In the genomic region with DNA sequence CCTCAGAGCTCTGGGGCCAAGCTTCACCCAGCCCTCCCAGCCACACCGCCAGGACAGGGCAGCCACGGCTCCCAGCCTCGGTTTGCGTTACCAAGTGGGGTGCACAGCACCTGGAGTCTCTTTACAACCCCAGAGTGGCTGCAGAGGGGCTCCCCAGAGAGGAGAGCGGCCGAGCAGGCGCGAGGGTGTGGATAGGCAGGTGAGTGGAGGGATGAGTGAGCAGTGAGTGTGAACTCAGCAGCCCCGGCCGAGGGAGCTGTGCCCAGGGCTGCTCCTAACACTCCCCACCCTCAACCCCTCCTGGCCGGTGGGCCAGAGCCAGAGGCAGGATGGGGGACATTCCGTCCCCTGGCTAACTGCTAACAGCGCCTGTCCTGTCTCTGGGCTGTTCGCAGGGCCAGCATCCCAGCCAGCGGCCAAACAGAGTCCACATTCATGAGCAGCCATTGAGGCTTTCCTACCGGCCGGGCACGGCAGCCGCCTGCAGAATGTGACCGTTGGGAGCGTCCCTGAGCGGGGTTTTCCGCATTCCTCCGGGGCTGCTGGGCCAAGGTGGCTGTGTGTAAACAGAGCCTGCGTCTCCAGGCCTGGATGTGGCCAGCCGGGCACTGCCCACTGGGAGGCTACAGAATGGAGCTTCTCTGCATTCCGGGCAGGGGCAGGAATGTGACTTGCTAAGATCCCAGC, we compare ENCODE assay signal across 11 cellular contexts. TPM values are rescaled to one million over a fixed set of nuclear protein-coding genes. Genes with fewer than 3 reads are reported as not detected.
DNase-seq lines count a peak whose midpoint lies in the region; ATAC-seq, FAIRE-seq and TF ChIP-seq lines count a peak whose summit lies in the region.
"Had no signal": no experiment of that assay in that cellular context is flagged by ENCODE, and none has a peak within 500 bp of the region (broad histone marks: within the 10 kb centered on the region; RNA-seq: fewer than 3 reads in every experiment).

No MANE protein-coding gene starts in this region.

- peaks cover 4% of the 10 kb centered on the region for H3K9me3 Mint-ChIP-seq in astrocyte (ENCODE audit: unreplicated experiment)
- H3K9me3 Mint-ChIP-seq: activated naive CD8-positive, alpha-beta T cell treated with anti-CD3 and anti-CD28 coated beads, Interleukin-2, amount 50 U/mL, for 24 hours had no signal

- peaks cover 87% of the 10 kb centered on the region for H4K20me1 ChIP-seq in astrocyte (ENCODE audit: insufficient read depth, low read length)

- peaks cover 97% of the 10 kb centered on the region for H3K79me2 ChIP-seq in astrocyte (ENCODE audit: insufficient read depth, low read length)

- no peak for FAIRE-seq in astrocyte (lab: Jason Lieb, UNC)

- in situ Hi-C loops in GM13976 (cut with MboI; ENCODE audit: low sequenced_read_pairs, unreplicated experiment) = no loop called here

- H2AFZ ChIP-seq in astrocyte (ENCODE audit: low read depth, low read length) = peak overlapping the region; percentile 52

- H3K4me1 ChIP-seq in astrocyte (ENCODE audit: insufficient read depth, low read length) = peaks cover 31% of the 10 kb centered on the region

- ATAC-seq in HG02623 (IDR thresholded peaks at IDR 0.05; ENCODE audit: unreplicated experiment) = no peak
- ATAC-seq: activated naive CD8-positive, alpha-beta T cell treated with anti-CD3 and anti-CD28 coated beads, Interleukin-2, amount 50 U/mL, for 24 hours had no signal

- no peaks in the 10 kb centered on the region for H3K27me3 ChIP-seq in astrocyte (ENCODE audit: insufficient read depth, low read length)

- no peak for TF ChIP-seq CTCF in astrocyte (IDR thresholded peaks at IDR 0.05; ENCODE audit: insufficient read depth, low read depth, low read length)
- no peak for TF ChIP-seq CTCF in GM13976 (IDR thresholded peaks at IDR 0.05; ENCODE audit: borderline replicate concordance, control extremely low read depth, extremely low read depth, insufficient read depth, missing control alignments)

- H3K27ac ChIP-seq in astrocyte (ENCODE audit: low read depth, low read length) = peak overlapping the region; percentile 12

- H3K27ac Mint-ChIP-seq in astrocyte (ENCODE audit: unreplicated experiment) = no peak overlapping the region
- H3K27ac Mint-ChIP-seq: activated naive CD8-positive, alpha-beta T cell treated with anti-CD3 and anti-CD28 coated beads, Interleukin-2, amount 50 U/mL, for 24 hours had no signal

- H3K36me3 Mint-ChIP-seq in astrocyte (ENCODE audit: low read depth, unreplicated experiment) = peaks cover 28% of the 10 kb centered on the region

- no peak overlapping the region for H3K4me3 Mint-ChIP-seq in astrocyte (ENCODE audit: unreplicated experiment)
- H3K4me3 Mint-ChIP-seq: activated naive CD8-positive, alpha-beta T cell treated with anti-CD3 and anti-CD28 coated beads, Interleukin-2, amount 50 U/mL, for 24 hours had no signal

- H3K27me3 Mint-ChIP-seq in astrocyte (ENCODE audit: low read depth, unreplicated experiment) = peaks cover 10% of the 10 kb centered on the region

- H3K9ac ChIP-seq in astrocyte (ENCODE audit: low read length) = peak overlapping the region; percentile 61

- no peaks in the 10 kb centered on the region for H3K36me3 ChIP-seq in astrocyte (ENCODE audit: insufficient read depth, low read length)

- H3K9me3 ChIP-seq in astrocyte (ENCODE audit: insufficient read depth, low read depth, low read length) = no peaks in the 10 kb centered on the region

- peak; percentile 74 for DNase-seq in EH (ENCODE audit: low read depth)
- peak; percentile 47 for DNase-seq in astrocyte (ENCODE audit: low read depth)
- peak; percentile 22 for DNase-seq in inferior parietal cortex (ENCODE audit: extremely low spot score)
- peak; percentile 46 for DNase-seq in putamen (ENCODE audit: low spot score)
- DNase-seq in stimulated activated CD4-positive, alpha-beta T cell treated with anti-CD3 and anti-CD28 coated beads, Interleukin-15, amount 100 ng/mL, for 24 hours = no peak
- no peak for DNase-seq in GM13976 (ENCODE audit: low spot score)
- DNase-seq in NCI-H1048 (lab: John Stamatoyannopoulos, UW) = no peak
- DNase-seq: activated naive CD8-positive, alpha-beta T cell treated with anti-CD3 and anti-CD28 coated beads, Interleukin-2, amount 50 U/mL, for 24 hours; Kasumi-1; stimulated activated CD4-positive, alpha-beta T cell treated with anti-CD3 and anti-CD28 coated beads, Interleukin-12 subunit alpha, Interleukin-12 subunit beta, amount 100 ng/mL, for 4 hours had no signal

- H3K4me1 Mint-ChIP-seq in astrocyte (ENCODE audit: low read depth, unreplicated experiment) = peaks cover 9% of the 10 kb centered on the region

- H3K4me2 ChIP-seq in astrocyte (ENCODE audit: low read length) = peak overlapping the region; percentile 67

- no peak overlapping the region for H3K4me3 ChIP-seq in astrocyte (ENCODE audit: insufficient read depth, low read depth, low read length)

RNA-seq across cellular contexts. Expression of gene ZNF469, which starts 5.3 kb away (rescaled TPM):
- total RNA-seq in astrocyte = 17.7 and 29.4 TPM in 2 replicates

Comparison
In these comparisons a context has a peak if more than half of its experiments do, and no peak if none do; other contexts are left out.
1. DNase-seq: peak in EH (single experiment), astrocyte (single experiment), inferior parietal cortex (single experiment) and putamen (single experiment); none in stimulated activated CD4-positive, alpha-beta T cell treated with anti-CD3 and anti-CD28 coated beads, Interleukin-15, amount 100 ng/mL, for 24 hours (single experiment), GM13976 (single experiment) and NCI-H1048 (single experiment).